In genomic region chr11:2366733-2367132, GRCh38 we compare ENCODE assay signal across 17 cellular contexts.
"Had no signal": no experiment of that assay in that cellular context is flagged by ENCODE, and none has a peak within 500 bp of the region (broad histone marks: within the 10 kb centered on the region; RNA-seq: fewer than 3 reads in every experiment).

No MANE protein-coding gene starts in this region.

- H3K9me3 ChIP-seq: spleen, thoracic aorta had no signal

- H3K27ac ChIP-seq: epithelial cell of prostate, hepatocyte, SK-N-MC, thoracic aorta had no signal

- DNase-seq: activated B cell treated with CpG ODN at 0.5 μM for 24 hours; activated CD4-positive, alpha-beta T cell treated with anti-CD3 and anti-CD28 coated beads for 4 hours; activated CD8-positive, alpha-beta T cell treated with anti-CD3 and anti-CD28 coated beads, Interleukin-2, amount 10 ng/mL, durations not matched to agents 7 days and 5 days; activated naive CD4-positive, alpha-beta T cell treated with anti-CD3 and anti-CD28 coated beads for 36 hours; activated T-cell treated with anti-CD3 and anti-CD28 coated beads, Interleukin-2, amount 50 U/mL, for 4 hours; foreskin fibroblast; nephron progenitor cell; stimulated activated CD4-positive, alpha-beta T cell treated with anti-CD3 and anti-CD28 coated beads, Interleukin-4, amount 100 ng/mL, for 4 hours; T-cell had no signal

- H3K27me3 ChIP-seq: dorsolateral prefrontal cortex, hepatocyte, spleen had no signal

- H3K36me3 ChIP-seq: spleen, thoracic aorta had no signal

- ATAC-seq: activated CD8-positive, alpha-beta T cell treated with anti-CD3 and anti-CD28 coated beads, Interleukin-2, amount 10 ng/mL, durations not matched to agents 7 days and 5 days; activated T-cell treated with anti-CD3 and anti-CD28 coated beads, Interleukin-2, amount 50 U/mL, for 4 hours; stimulated activated memory B cell treated with anti-CD40 and anti-IgM and Interleukin-4, amounts not matched to agents 10 μg/mL and 1 μg/mL and 100 μg/mL, for 72 hours; T-cell had no signal

- H2AFZ ChIP-seq: hepatocyte had no signal

- H3K4me2 ChIP-seq: hepatocyte had no signal

- H3K4me3 ChIP-seq: hepatocyte, lung, SK-N-MC, spleen had no signal

- H3K79me2 ChIP-seq: hepatocyte had no signal
